Comparison of ENCODE assay signal across 7 cellular contexts in genomic region chr19:14516048-14516534, GRCh38. TPM values are rescaled to one million over a fixed set of nuclear protein-coding genes. Genes with fewer than 3 reads are reported as not detected.
DNase-seq lines count a peak whose midpoint lies in the region; ATAC-seq and TF ChIP-seq lines count a peak whose summit lies in the region.

No MANE protein-coding gene starts in this region.

- peaks cover 44% of the 10 kb centered on the region for H3K79me2 ChIP-seq in HCT116 (ENCODE audit: insufficient read depth, low read length)

- BruUV-seq in HCT116 (replicated peaks; lab: Mats Ljungman, UMichigan), result no TSS peak

- H3K9me3 ChIP-seq in HCT116 (ENCODE audit: control insufficient read depth in 1 of 2, insufficient read depth in 1 of 2, low read depth in 1 of 2, low read length in 2 of 2), result no peaks in the 10 kb centered on the region
- no peaks in the 10 kb centered on the region for H3K9me3 ChIP-seq in WERI-Rb-1 (ENCODE audit: severe bottlenecking)
- no peaks in the 10 kb centered on the region for H3K9me3 ChIP-seq in skeletal muscle satellite cell (replicated peaks; ENCODE audit: low read length)

- TF ChIP-seq CTCF in HCT116 (IDR thresholded peaks at IDR 0.05 in 2 of 3, conservative IDR thresholded peaks at IDR 0.05 in 1 of 3; ENCODE audit: borderline replicate concordance in 1 of 3, insufficient read depth in 1 of 3, low read depth in 2 of 3, low read length in 2 of 3) (0 out of 6 replicates have a peak, but pooled peaks of 1 of the 3 experiments have one; percentile 11), WERI-Rb-1 (IDR thresholded peaks at IDR 0.05; ENCODE audit: low read depth, low read length) (0 out of 2 replicates have a peak, but pooled peaks have one; percentile 14), foreskin fibroblast (IDR thresholded peaks at IDR 0.05; ENCODE audit: low read depth, low read length) (no peak)

- H3K27ac ChIP-seq in HCT116 (ENCODE audit: low read depth, low read length) (peak overlapping the region; percentile 97), WERI-Rb-1 (no peak overlapping the region)

- ATAC-seq in HCT116 (no peak), HG03565 (IDR thresholded peaks at IDR 0.05; ENCODE audit: unreplicated experiment) (no peak)

- H3K36me3 ChIP-seq in HCT116 (ENCODE audit: control insufficient read depth in 1 of 2, insufficient read depth in 2 of 2, low read length in 2 of 2) (peaks cover 7 to 30% of the 10 kb centered on the region in 2 experiments; a peak in 3 of 4 replicates), WERI-Rb-1 (peaks cover 40% of the 10 kb centered on the region), skeletal muscle satellite cell (ENCODE audit: insufficient read depth, low read length) (peaks cover 35% of the 10 kb centered on the region)

- no peak overlapping the region for H2AFZ ChIP-seq in HCT116 (ENCODE audit: low read depth, low read length, poor library complexity, severe bottlenecking)

- TF ChIP-seq RAD21 in HCT116 (IDR thresholded peaks at IDR 0.05; ENCODE audit: low read depth), result peak; percentile 22

- peaks cover 38% of the 10 kb centered on the region; the same call in 1 of the 2 replicates for H4K20me1 ChIP-seq in HCT116 (ENCODE audit: insufficient read depth)

- H3K4me3 ChIP-seq in HCT116 (replicated peaks in 1 of 2; ENCODE audit: low read depth in 1 of 2, low read length in 2 of 2), result peak overlapping the region; percentile 90 to 96
- no peak overlapping the region for H3K4me3 ChIP-seq in WERI-Rb-1 (ENCODE audit: low read depth, low read length)
- peak overlapping the region; percentile 75 to 94 for H3K4me3 ChIP-seq in foreskin fibroblast (ENCODE audit: low read depth in 1 of 2, low read length in 2 of 2)
- peak overlapping the region; percentile 100 for H3K4me3 ChIP-seq in skeletal muscle satellite cell (ENCODE audit: low read length)

- H3K27me3 ChIP-seq in HCT116 (ENCODE audit: insufficient read depth, low read length) (no peaks in the 10 kb centered on the region), WERI-Rb-1 (ENCODE audit: insufficient read depth, low read depth, severe bottlenecking) (no peaks in the 10 kb centered on the region), skeletal muscle satellite cell (ENCODE audit: control insufficient read depth, insufficient read depth, low read length) (no peaks in the 10 kb centered on the region)

- RAD21 ChIA-PET in HCT116 (lab: Charles Lee; ENCODE audit: low non-redundant PET in 1 of 2, low total read pairs in 2 of 2, uncharacterized antibody in 2 of 2, unreplicated experiment in 2 of 2), result no interaction called here

- intact Hi-C loops in HCT116 (cut with micrococcal nuclease), result no loop called here

- H3K9ac ChIP-seq in HCT116 (ENCODE audit: low read length) (peak overlapping the region; percentile 99), skeletal muscle satellite cell (ENCODE audit: low read depth, low read length) (peak overlapping the region; percentile 100)

- CTCF ChIA-PET in HCT116 (lab: Charles Lee), result no interaction called here

- peak overlapping the region; percentile 95 for H3K4me2 ChIP-seq in HCT116 (ENCODE audit: low read length)
- peak overlapping the region; percentile 97 for H3K4me2 ChIP-seq in skeletal muscle satellite cell (ENCODE audit: low read length)

- DNase-seq in HCT116 (ENCODE audit: low read depth, low spot score) (no peak), WERI-Rb-1 (no peak), foreskin fibroblast (no peak), mesenteric fat pad (ENCODE audit: low spot score) (no peak), dermis blood vessel endothelial cell (no peak)

- POLR2A ChIA-PET in HCT116 (lab: Charles Lee), result no interaction called here

- peaks cover 48 to 83% of the 10 kb centered on the region in 2 experiments for H3K4me1 ChIP-seq in HCT116 (ENCODE audit: control insufficient read depth in 1 of 2, insufficient read depth in 2 of 2, low read length in 2 of 2)
- H3K4me1 ChIP-seq in skeletal muscle satellite cell (ENCODE audit: control insufficient read depth, insufficient read depth, low read length), result peaks cover 36% of the 10 kb centered on the region

- no peak for TF ChIP-seq POLR2A in HCT116 (IDR thresholded peaks at IDR 0.05; ENCODE audit: borderline replicate concordance, extremely low read depth, insufficient read depth, insufficient read length)

- H3K9me2 ChIP-seq in HCT116 (ENCODE audit: insufficient read depth), result no peaks in the 10 kb centered on the region

TF ChIP-seq in HCT116, 20 proteins besides CTCF, POLR2A, EP300 and RAD21:
- TF ChIP-seq EGR1 (IDR thresholded peaks at IDR 0.05; ENCODE audit: low read depth) (no peak), POLR2AphosphoS5 (IDR thresholded peaks at IDR 0.05; ENCODE audit: low read depth, low read length) (peak; percentile 27; the same call in 1 of the 2 replicates)

RNA-seq across cellular contexts. Expression of gene DNAJB1, which starts 2.1 kb away (rescaled TPM):
- total RNA-seq in HCT116 (2021; ENCODE audit: unreplicated experiment) (175 TPM), mesenteric fat pad (111 TPM), dermis blood vessel endothelial cell (29.5 and 39.5 TPM in 2 replicates)
- 129 and 139 TPM in 2 replicates for polyA plus RNA-seq in HCT116 (2012)
- total RNA-seq in skeletal muscle satellite cell (2012; rRNA removed), result 74.3 and 74.9 TPM in 2 replicates

RNA-seq across cellular contexts. Expression of gene TECR, which starts 13.3 kb away (rescaled TPM):
- total RNA-seq in HCT116 (2021; ENCODE audit: unreplicated experiment) (232 TPM), mesenteric fat pad (119 TPM), dermis blood vessel endothelial cell (17.0 and 25.5 TPM in 2 replicates)
- polyA plus RNA-seq in HCT116 (2012), result 305 and 352 TPM in 2 replicates
- total RNA-seq in skeletal muscle satellite cell (2012; rRNA removed), result 21.0 and 33.6 TPM in 2 replicates

RNA-seq across cellular contexts. Expression of gene GIPC1, which starts 20.2 kb away (rescaled TPM):
- total RNA-seq in HCT116 (2021; ENCODE audit: unreplicated experiment) (103 TPM), mesenteric fat pad (75.7 TPM), dermis blood vessel endothelial cell (175 and 182 TPM in 2 replicates)
- polyA plus RNA-seq in HCT116 (2012), result 112 and 135 TPM in 2 replicates
- 133 and 141 TPM in 2 replicates for total RNA-seq in skeletal muscle satellite cell (2012; rRNA removed)

RNA-seq across cellular contexts. Expression of gene PTGER1, which starts 40.9 kb away (rescaled TPM):
- total RNA-seq in HCT116 (2021; ENCODE audit: unreplicated experiment) (1.1 TPM), mesenteric fat pad (0.55 TPM), dermis blood vessel endothelial cell (0.17 and 0.42 TPM in 2 replicates)
- 0.47 and 0.55 TPM in 2 replicates for polyA plus RNA-seq in HCT116 (2012)
- 2.8 and 4.1 TPM in 2 replicates for total RNA-seq in skeletal muscle satellite cell (2012; rRNA removed)

RNA-seq across cellular contexts. Expression of gene NDUFB7, which starts 55.8 kb away (rescaled TPM):
- 167 TPM for total RNA-seq in HCT116 (2021; ENCODE audit: unreplicated experiment)
- 214 and 236 TPM in 2 replicates for polyA plus RNA-seq in HCT116 (2012)
- total RNA-seq in skeletal muscle satellite cell (2012; rRNA removed), result 292 and 323 TPM in 2 replicates
- 181 TPM for total RNA-seq in mesenteric fat pad
- total RNA-seq in dermis blood vessel endothelial cell, result 199 and 268 TPM in 2 replicates
